ENCODE assay signal across 9 cellular contexts in genomic region chr21:34885125-34885524, GRCh38.
DNase-seq lines count a peak whose midpoint lies in the region; ATAC-seq, FAIRE-seq and TF ChIP-seq lines count a peak whose summit lies in the region.
"Had no signal": no experiment of that assay in that cellular context is flagged by ENCODE, and none has a peak within 500 bp of the region (broad histone marks: within the 10 kb centered on the region; RNA-seq: fewer than 3 reads in every experiment).

No MANE protein-coding gene starts in this region.

- TF ChIP-seq POLR2A in NB4 (IDR thresholded peaks at IDR 0.05; ENCODE audit: extremely low read depth, insufficient read length), result no peak

- TF ChIP-seq CTCF in Calu3 (IDR thresholded peaks at IDR 0.05; ENCODE audit: unreplicated experiment) (no peak), NB4 (IDR thresholded peaks at IDR 0.05; ENCODE audit: low read depth, low read length) (no peak), colonic mucosa (IDR thresholded peaks at IDR 0.05) (no peak), nephron progenitor cell (IDR thresholded peaks at IDR 0.05) (no peak)

- BruUV-seq in Calu3 (replicated peaks; lab: Mats Ljungman, UMichigan), result no TSS peak

- intact Hi-C loops in Calu3 (cut with micrococcal nuclease; ENCODE audit: unreplicated experiment), result no loop called here
- intact Hi-C loops in colonic mucosa (cut with DNase I), result loop anchor here (5.0 kb wide), 1 partner anchor 88 kb away; no protein-coding TSS in a partner anchor

- peak overlapping the region; percentile 98 for H3K27ac ChIP-seq in colonic mucosa
- H3K27ac ChIP-seq: SK-N-MC had no signal

- H3K4me3 Mint-ChIP-seq in Calu3 (ENCODE audit: low read depth, unreplicated experiment) (peak overlapping the region; percentile 65), nephron progenitor cell (peak overlapping the region; percentile 66)

- H3K9me3 ChIP-seq in colonic mucosa, result no peaks in the 10 kb centered on the region

- H3K36me3 Mint-ChIP-seq in Calu3 (ENCODE audit: insufficient read depth, unreplicated experiment) (peaks cover 94% of the 10 kb centered on the region), nephron progenitor cell (ENCODE audit: low read depth) (no peaks in the 10 kb centered on the region)

- H3K4me3 ChIP-seq in NB4 (ENCODE audit: low read depth, low read length) (peak overlapping the region; percentile 99), colonic mucosa (peak overlapping the region; percentile 62)
- H3K4me3 ChIP-seq: SK-N-MC had no signal

- no peak for FAIRE-seq in GM19239 (lab: Jason Lieb, UNC)

- H3K9me3 Mint-ChIP-seq in Calu3 (ENCODE audit: low read depth, unreplicated experiment), result no peaks in the 10 kb centered on the region
- no peaks in the 10 kb centered on the region for H3K9me3 Mint-ChIP-seq in nephron progenitor cell

- H3K4me1 ChIP-seq in colonic mucosa, result no peaks in the 10 kb centered on the region

- DNase-seq in Calu3 (no peak), NB4 (ENCODE audit: low read depth) (peak; percentile 59), colonic mucosa (peak; percentile 29), nephron progenitor cell (no peak), GM19239 (ENCODE audit: insufficient read length, low spot score) (no peak)
- DNase-seq in activated effector memory CD4-positive, alpha-beta T cell treated with Interleukin-2 at 50 U/mL for 16 hours, result no peak

- H3K27me3 ChIP-seq in colonic mucosa, result peaks cover under 1% of the 10 kb centered on the region

- H3K4me1 Mint-ChIP-seq in Calu3 (ENCODE audit: low read depth, unreplicated experiment), result peaks cover 14% of the 10 kb centered on the region
- H3K4me1 Mint-ChIP-seq in nephron progenitor cell, result peaks cover 29% of the 10 kb centered on the region

- ATAC-seq in GM18868 (IDR thresholded peaks at IDR 0.05; ENCODE audit: unreplicated experiment) (no peak), GM19351 (IDR thresholded peaks at IDR 0.05; ENCODE audit: unreplicated experiment) (no peak)

- no peaks in the 10 kb centered on the region for H3K36me3 ChIP-seq in colonic mucosa

- H3K9ac ChIP-seq in colonic mucosa (ENCODE audit: low read depth in 2 of 2, low read length in 2 of 2), result peak overlapping the region; percentile 50 to 98

- H3K27ac Mint-ChIP-seq in Calu3 (ENCODE audit: unreplicated experiment), result peak overlapping the region; percentile 86
- no peak overlapping the region for H3K27ac Mint-ChIP-seq in nephron progenitor cell

- no peaks in the 10 kb centered on the region for H3K27me3 Mint-ChIP-seq in Calu3 (ENCODE audit: unreplicated experiment)
- peaks cover 47% of the 10 kb centered on the region for H3K27me3 Mint-ChIP-seq in nephron progenitor cell (ENCODE audit: low read depth, poor library complexity)

- CTCF ChIA-PET in Calu3 (lab: Charles Lee), result no interaction called here

Comparison
In these comparisons a context has a peak if more than half of its experiments do, and no peak if none do; other contexts are left out.
1. DNase-seq: peak in NB4 (single experiment) and colonic mucosa (single experiment); none in Calu3 (single experiment), nephron progenitor cell (single experiment), GM19239 (single experiment) and activated effector memory CD4-positive, alpha-beta T cell treated with Interleukin-2 at 50 U/mL for 16 hours (single experiment).